1 cellular context compared by ENCODE assay signal in the genomic region with DNA sequence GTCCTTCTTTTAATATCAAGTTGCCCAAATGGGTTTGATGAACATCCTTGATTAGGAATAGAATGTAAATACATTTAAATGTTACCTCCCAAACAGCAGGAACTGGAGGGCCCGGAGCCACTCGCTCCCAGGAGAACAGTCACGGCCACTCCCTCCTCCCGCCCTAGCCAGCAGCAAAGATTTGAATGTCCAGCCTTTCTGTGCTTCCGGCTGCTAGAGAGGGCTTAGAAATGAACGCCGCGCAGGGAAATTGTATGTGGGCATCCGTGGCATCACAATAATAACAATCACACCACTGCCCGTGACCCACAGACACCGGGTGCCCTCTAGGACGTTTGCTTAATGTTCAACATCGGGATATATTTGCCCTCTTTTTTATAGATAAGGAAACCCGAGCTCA.
TF ChIP-seq lines count a peak whose summit lies in the region.

No MANE protein-coding gene starts in this region.

TF ChIP-seq in H1, 55 proteins besides CTCF, POLR2A, EP300 and RAD21 (continued from another document):
- TF ChIP-seq, protein P1, sequence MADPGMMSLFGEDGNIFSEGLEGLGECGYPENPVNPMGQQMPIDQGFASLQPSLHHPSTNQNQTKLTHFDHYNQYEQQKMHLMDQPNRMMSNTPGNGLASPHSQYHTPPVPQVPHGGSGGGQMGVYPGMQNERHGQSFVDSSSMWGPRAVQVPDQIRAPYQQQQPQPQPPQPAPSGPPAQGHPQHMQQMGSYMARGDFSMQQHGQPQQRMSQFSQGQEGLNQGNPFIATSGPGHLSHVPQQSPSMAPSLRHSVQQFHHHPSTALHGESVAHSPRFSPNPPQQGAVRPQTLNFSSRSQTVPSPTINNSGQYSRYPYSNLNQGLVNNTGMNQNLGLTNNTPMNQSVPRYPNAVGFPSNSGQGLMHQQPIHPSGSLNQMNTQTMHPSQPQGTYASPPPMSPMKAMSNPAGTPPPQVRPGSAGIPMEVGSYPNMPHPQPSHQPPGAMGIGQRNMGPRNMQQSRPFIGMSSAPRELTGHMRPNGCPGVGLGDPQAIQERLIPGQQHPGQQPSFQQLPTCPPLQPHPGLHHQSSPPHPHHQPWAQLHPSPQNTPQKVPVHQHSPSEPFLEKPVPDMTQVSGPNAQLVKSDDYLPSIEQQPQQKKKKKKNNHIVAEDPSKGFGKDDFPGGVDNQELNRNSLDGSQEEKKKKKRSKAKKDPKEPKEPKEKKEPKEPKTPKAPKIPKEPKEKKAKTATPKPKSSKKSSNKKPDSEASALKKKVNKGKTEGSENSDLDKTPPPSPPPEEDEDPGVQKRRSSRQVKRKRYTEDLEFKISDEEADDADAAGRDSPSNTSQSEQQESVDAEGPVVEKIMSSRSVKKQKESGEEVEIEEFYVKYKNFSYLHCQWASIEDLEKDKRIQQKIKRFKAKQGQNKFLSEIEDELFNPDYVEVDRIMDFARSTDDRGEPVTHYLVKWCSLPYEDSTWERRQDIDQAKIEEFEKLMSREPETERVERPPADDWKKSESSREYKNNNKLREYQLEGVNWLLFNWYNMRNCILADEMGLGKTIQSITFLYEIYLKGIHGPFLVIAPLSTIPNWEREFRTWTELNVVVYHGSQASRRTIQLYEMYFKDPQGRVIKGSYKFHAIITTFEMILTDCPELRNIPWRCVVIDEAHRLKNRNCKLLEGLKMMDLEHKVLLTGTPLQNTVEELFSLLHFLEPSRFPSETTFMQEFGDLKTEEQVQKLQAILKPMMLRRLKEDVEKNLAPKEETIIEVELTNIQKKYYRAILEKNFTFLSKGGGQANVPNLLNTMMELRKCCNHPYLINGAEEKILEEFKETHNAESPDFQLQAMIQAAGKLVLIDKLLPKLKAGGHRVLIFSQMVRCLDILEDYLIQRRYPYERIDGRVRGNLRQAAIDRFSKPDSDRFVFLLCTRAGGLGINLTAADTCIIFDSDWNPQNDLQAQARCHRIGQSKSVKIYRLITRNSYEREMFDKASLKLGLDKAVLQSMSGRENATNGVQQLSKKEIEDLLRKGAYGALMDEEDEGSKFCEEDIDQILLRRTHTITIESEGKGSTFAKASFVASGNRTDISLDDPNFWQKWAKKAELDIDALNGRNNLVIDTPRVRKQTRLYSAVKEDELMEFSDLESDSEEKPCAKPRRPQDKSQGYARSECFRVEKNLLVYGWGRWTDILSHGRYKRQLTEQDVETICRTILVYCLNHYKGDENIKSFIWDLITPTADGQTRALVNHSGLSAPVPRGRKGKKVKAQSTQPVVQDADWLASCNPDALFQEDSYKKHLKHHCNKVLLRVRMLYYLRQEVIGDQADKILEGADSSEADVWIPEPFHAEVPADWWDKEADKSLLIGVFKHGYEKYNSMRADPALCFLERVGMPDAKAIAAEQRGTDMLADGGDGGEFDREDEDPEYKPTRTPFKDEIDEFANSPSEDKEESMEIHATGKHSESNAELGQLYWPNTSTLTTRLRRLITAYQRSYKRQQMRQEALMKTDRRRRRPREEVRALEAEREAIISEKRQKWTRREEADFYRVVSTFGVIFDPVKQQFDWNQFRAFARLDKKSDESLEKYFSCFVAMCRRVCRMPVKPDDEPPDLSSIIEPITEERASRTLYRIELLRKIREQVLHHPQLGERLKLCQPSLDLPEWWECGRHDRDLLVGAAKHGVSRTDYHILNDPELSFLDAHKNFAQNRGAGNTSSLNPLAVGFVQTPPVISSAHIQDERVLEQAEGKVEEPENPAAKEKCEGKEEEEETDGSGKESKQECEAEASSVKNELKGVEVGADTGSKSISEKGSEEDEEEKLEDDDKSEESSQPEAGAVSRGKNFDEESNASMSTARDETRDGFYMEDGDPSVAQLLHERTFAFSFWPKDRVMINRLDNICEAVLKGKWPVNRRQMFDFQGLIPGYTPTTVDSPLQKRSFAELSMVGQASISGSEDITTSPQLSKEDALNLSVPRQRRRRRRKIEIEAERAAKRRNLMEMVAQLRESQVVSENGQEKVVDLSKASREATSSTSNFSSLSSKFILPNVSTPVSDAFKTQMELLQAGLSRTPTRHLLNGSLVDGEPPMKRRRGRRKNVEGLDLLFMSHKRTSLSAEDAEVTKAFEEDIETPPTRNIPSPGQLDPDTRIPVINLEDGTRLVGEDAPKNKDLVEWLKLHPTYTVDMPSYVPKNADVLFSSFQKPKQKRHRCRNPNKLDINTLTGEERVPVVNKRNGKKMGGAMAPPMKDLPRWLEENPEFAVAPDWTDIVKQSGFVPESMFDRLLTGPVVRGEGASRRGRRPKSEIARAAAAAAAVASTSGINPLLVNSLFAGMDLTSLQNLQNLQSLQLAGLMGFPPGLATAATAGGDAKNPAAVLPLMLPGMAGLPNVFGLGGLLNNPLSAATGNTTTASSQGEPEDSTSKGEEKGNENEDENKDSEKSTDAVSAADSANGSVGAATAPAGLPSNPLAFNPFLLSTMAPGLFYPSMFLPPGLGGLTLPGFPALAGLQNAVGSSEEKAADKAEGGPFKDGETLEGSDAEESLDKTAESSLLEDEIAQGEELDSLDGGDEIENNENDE (IDR thresholded peaks at IDR 0.05; ENCODE audit: insufficient replicate concordance, low read length), result no peak
- TF ChIP-seq, protein P2, sequence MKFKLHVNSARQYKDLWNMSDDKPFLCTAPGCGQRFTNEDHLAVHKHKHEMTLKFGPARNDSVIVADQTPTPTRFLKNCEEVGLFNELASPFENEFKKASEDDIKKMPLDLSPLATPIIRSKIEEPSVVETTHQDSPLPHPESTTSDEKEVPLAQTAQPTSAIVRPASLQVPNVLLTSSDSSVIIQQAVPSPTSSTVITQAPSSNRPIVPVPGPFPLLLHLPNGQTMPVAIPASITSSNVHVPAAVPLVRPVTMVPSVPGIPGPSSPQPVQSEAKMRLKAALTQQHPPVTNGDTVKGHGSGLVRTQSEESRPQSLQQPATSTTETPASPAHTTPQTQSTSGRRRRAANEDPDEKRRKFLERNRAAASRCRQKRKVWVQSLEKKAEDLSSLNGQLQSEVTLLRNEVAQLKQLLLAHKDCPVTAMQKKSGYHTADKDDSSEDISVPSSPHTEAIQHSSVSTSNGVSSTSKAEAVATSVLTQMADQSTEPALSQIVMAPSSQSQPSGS (IDR thresholded peaks at IDR 0.05; ENCODE audit: low read length), result no peak
- no peak for TF ChIP-seq CREB1 (IDR thresholded peaks at IDR 0.05)
- TF ChIP-seq EZH2 (IDR thresholded peaks at IDR 0.05; ENCODE audit: low read depth, low read length, severe bottlenecking), result no peak
